Comparison of ENCODE assay signal across 15 cellular contexts in the genomic region with DNA sequence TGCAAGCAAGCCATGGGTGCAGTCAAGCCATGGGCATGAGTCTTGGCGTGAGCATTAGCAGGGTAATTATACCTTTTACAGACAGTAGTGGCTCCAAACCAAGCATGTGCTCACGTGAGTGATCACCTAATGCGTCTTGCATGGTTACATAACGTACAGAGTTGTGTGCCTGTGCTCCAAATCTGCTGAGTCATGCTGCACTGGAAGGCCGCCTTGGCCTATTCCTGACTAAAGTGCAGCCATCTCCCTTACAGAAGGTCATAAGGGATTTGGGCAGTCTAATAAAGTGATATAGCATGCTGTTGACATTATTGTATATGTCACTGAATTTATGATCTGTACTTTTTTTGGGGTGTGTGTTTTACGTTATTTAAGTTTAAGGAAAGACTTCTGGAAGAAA.
DNase-seq lines count a peak whose midpoint lies in the region; ATAC-seq, FAIRE-seq and TF ChIP-seq lines count a peak whose summit lies in the region.
"Had no signal": no experiment of that assay in that cellular context is flagged by ENCODE, and none has a peak within 500 bp of the region (broad histone marks: within the 10 kb centered on the region; RNA-seq: fewer than 3 reads in every experiment).

No MANE protein-coding gene starts in this region.

- no peak for TF ChIP-seq EP300 in HepG2 (IDR thresholded peaks at IDR 0.05; ENCODE audit: low read depth in 2 of 2, low read length in 2 of 2)
- TF ChIP-seq EP300 in HepG2 (CRISPR knock-in tag; IDR thresholded peaks at IDR 0.05; ENCODE audit: borderline replicate concordance): no peak

- H3K9ac ChIP-seq in mammary epithelial cell (ENCODE audit: insufficient read depth, low read length) (no peak overlapping the region), HepG2 (ENCODE audit: insufficient read depth, low read depth, low read length) (no peak overlapping the region)

- H4K20me1 ChIP-seq in mammary epithelial cell (ENCODE audit: insufficient read depth, low read length): no peaks in the 10 kb centered on the region
- H4K20me1 ChIP-seq in HepG2 (ENCODE audit: insufficient read depth, low read length): no peaks in the 10 kb centered on the region

- H3K4me1 ChIP-seq in mammary epithelial cell (ENCODE audit: insufficient read depth, low read length) (peaks cover 4% of the 10 kb centered on the region), HepG2 (ENCODE audit: insufficient read depth, low read length) (peaks cover 16% of the 10 kb centered on the region), upper lobe of right lung (no peaks in the 10 kb centered on the region)

- H3K36me3 ChIP-seq in mammary epithelial cell (ENCODE audit: insufficient read depth, low read length): no peaks in the 10 kb centered on the region
- no peaks in the 10 kb centered on the region for H3K36me3 ChIP-seq in HepG2 (replicated peaks in 1 of 2; ENCODE audit: control insufficient read depth in 1 of 2, insufficient read depth in 2 of 2, low read length in 2 of 2)
- no peaks in the 10 kb centered on the region for H3K36me3 ChIP-seq in upper lobe of right lung
- no peaks in the 10 kb centered on the region for H3K36me3 ChIP-seq in H7 (replicated peaks; ENCODE audit: control insufficient read depth, insufficient read depth, low read length)
- H3K36me3 ChIP-seq: ovary had no signal

- no peaks in the 10 kb centered on the region for H3K79me2 ChIP-seq in mammary epithelial cell (ENCODE audit: insufficient read depth, low read length)
- no peaks in the 10 kb centered on the region for H3K79me2 ChIP-seq in HepG2 (ENCODE audit: insufficient read depth, low read length)

- ATAC-seq in esophagus mucosa: peak; percentile 92
- ATAC-seq in HepG2: no peak
- peak; percentile 8 for ATAC-seq in upper lobe of right lung
- no peak for ATAC-seq in stimulated activated naive CD8-positive, alpha-beta T cell treated with anti-CD3 and anti-CD28 coated beads, Interleukin-15, Interleukin-2, amounts not matched to agents 100 U/mL and 50 U/mL, for 24 hours
- ATAC-seq: activated T-cell treated with anti-CD3 and anti-CD28 coated beads, Interleukin-2, amount 50 U/mL, for 4 hours had no signal

- POLR2A ChIA-PET in MCF 10A (lab: Yijun Ruan, JAX): no interaction called here
- POLR2A ChIA-PET in HepG2 (lab: Yijun Ruan, JAX): no interaction called here

- H3K4me3 ChIP-seq in mammary epithelial cell (replicated peaks in 1 of 3; ENCODE audit: insufficient read depth in 1 of 3, low read depth in 2 of 3, low read length in 3 of 3): no peak overlapping the region
- H3K4me3 ChIP-seq in HepG2 (replicated peaks in 1 of 3; ENCODE audit: insufficient read depth in 1 of 3, low read depth in 2 of 3, low read length in 3 of 3): no peak overlapping the region
- no peak overlapping the region for H3K4me3 ChIP-seq in upper lobe of right lung
- no peak overlapping the region for H3K4me3 ChIP-seq in H7 (ENCODE audit: insufficient read depth, low read depth, low read length)
- H3K4me3 ChIP-seq: ovary had no signal

- in situ Hi-C loops in mammary epithelial cell (cut with MboI; ENCODE audit: low sequenced_read_pairs in 2 of 2) (no loop called here), HepG2 (cut with HindIII; ENCODE audit: extremely low pct_ligation_motif_present, low pct_unique_long_range_greater_than_20kb) (no loop called here)

- TF ChIP-seq CTCF in MCF 10A (IDR thresholded peaks at IDR 0.05; ENCODE audit: unreplicated experiment) (no peak), mammary epithelial cell (conservative IDR thresholded peaks at IDR 0.05 in 1 of 2, IDR thresholded peaks at IDR 0.05 in 1 of 2; ENCODE audit: extremely low read depth in 1 of 2, insufficient read depth in 1 of 2, low read depth in 1 of 2, low read length in 2 of 2) (no peak), HepG2 (CRISPR knock-in tag; IDR thresholded peaks at IDR 0.05) (no peak), upper lobe of right lung (IDR thresholded peaks at IDR 0.05) (no peak)

- no peak overlapping the region for H2AFZ ChIP-seq in mammary epithelial cell (ENCODE audit: low read depth, low read length)
- no peak overlapping the region for H2AFZ ChIP-seq in HepG2 (ENCODE audit: low read length)

- no peak overlapping the region for H3K27ac Mint-ChIP-seq in MCF 10A (ENCODE audit: low read depth, unreplicated experiment)

- H3K27me3 Mint-ChIP-seq in MCF 10A (ENCODE audit: insufficient read depth, unreplicated experiment): no peaks in the 10 kb centered on the region

- intact Hi-C loops in MCF 10A (cut with micrococcal nuclease) (no loop called here), mammary epithelial cell (cut with micrococcal nuclease) (no loop called here), HepG2 (cut with micrococcal nuclease; ENCODE audit: unreplicated experiment) (no loop called here), upper lobe of right lung (cut with DNase I) (no loop called here)

- H3K4me3 Mint-ChIP-seq in MCF 10A (ENCODE audit: unreplicated experiment): no peak overlapping the region
- H3K4me3 Mint-ChIP-seq: activated T-cell treated with anti-CD3 and anti-CD28 coated beads, Interleukin-2, amount 50 U/mL, for 4 hours had no signal

- no peaks in the 10 kb centered on the region for H3K36me3 Mint-ChIP-seq in MCF 10A (ENCODE audit: insufficient read depth, unreplicated experiment)

- DNase-seq in MCF 10A (ENCODE audit: unreplicated experiment) (peak; percentile 42), mammary epithelial cell (no peak), HepG2 (ENCODE audit: low spot score) (peak; percentile 12), upper lobe of right lung (no peak), NCI-H1436 treated with DMSO at 0.1 percent for 48 hours (lab: John Stamatoyannopoulos, UW) (no peak), H7 (no peak)
- no peak for DNase-seq in stimulated activated naive CD8-positive, alpha-beta T cell treated with anti-CD3 and anti-CD28 coated beads, Interleukin-15, Interleukin-2, amounts not matched to agents 100 U/mL and 50 U/mL, for 24 hours
- DNase-seq: activated CD4-positive, alpha-beta T cell treated with anti-CD3 and anti-CD28 coated beads for 1 hour; activated T-cell treated with anti-CD3 and anti-CD28 coated beads, Interleukin-2, amount 50 U/mL, for 4 hours; Karpas-422; NCI-H2029 treated with DMSO at 0.1 percent for 48 hours; ovary; stimulated activated CD4-positive, alpha-beta T cell treated with anti-CD3 and anti-CD28 coated beads, Interleukin-2, amount 100 ng/mL, for 24 hours; T-helper 1 cell had no signal

- dilution Hi-C loops in mammary epithelial cell (cut with HindIII; ENCODE audit: low sequenced_read_pairs): no loop called here

- no peaks in the 10 kb centered on the region for H3K27me3 ChIP-seq in mammary epithelial cell (ENCODE audit: insufficient read depth, low read length)
- no peaks in the 10 kb centered on the region for H3K27me3 ChIP-seq in HepG2 (ENCODE audit: control insufficient read depth in 1 of 2, insufficient read depth in 2 of 2, low read length in 2 of 2)
- no peaks in the 10 kb centered on the region for H3K27me3 ChIP-seq in upper lobe of right lung
- no peaks in the 10 kb centered on the region for H3K27me3 ChIP-seq in H7 (ENCODE audit: control insufficient read depth, insufficient read depth, low read length)
- H3K27me3 ChIP-seq: ovary had no signal

- H3K4me1 Mint-ChIP-seq in MCF 10A (ENCODE audit: insufficient read depth, unreplicated experiment): no peaks in the 10 kb centered on the region

- TF ChIP-seq POLR2A in HepG2 (IDR thresholded peaks at IDR 0.05; ENCODE audit: insufficient read depth in 1 of 2, low read depth in 2 of 2, low read length in 2 of 2): no peak

- no peak overlapping the region for H3K27ac ChIP-seq in mammary epithelial cell (ENCODE audit: insufficient read depth, low read depth, low read length)
- H3K27ac ChIP-seq in HepG2 (ENCODE audit: extremely low read length, insufficient read depth, low read length): no peak overlapping the region
- H3K27ac ChIP-seq in upper lobe of right lung: no peak overlapping the region
- H3K27ac ChIP-seq: ovary had no signal

- 81% methylated on average over 6 of the region's 6 CpGs for WGBS in mammary epithelial cell (ENCODE audit: low coverage, missing lambda C conversion rate)
- 85% methylated on average over 3 of the region's 6 CpGs for WGBS in HepG2 (ENCODE audit: low lambda C conversion rate)

- TF ChIP-seq RAD21 in HepG2 (CRISPR knock-in tag; IDR thresholded peaks at IDR 0.05): no peak

- H3K9me3 ChIP-seq in mammary epithelial cell (replicated peaks; ENCODE audit: insufficient read depth, low read length): no peaks in the 10 kb centered on the region
- H3K9me3 ChIP-seq in HepG2 (ENCODE audit: low read length): no peaks in the 10 kb centered on the region
- no peaks in the 10 kb centered on the region for H3K9me3 ChIP-seq in upper lobe of right lung
- H3K9me3 ChIP-seq: ovary had no signal

- no peak for FAIRE-seq in HepG2 (lab: Jason Lieb, UNC)

- H3K4me2 ChIP-seq in mammary epithelial cell (ENCODE audit: insufficient read depth, low read depth, low read length) (no peak overlapping the region), HepG2 (ENCODE audit: low read depth, low read length) (no peak overlapping the region)

- no peaks in the 10 kb centered on the region for H3K9me3 Mint-ChIP-seq in MCF 10A (ENCODE audit: unreplicated experiment)
- H3K9me3 Mint-ChIP-seq: activated T-cell treated with anti-CD3 and anti-CD28 coated beads, Interleukin-2, amount 50 U/mL, for 4 hours had no signal

- BruUV-seq in MCF 10A (replicated peaks; lab: Mats Ljungman, UMichigan) (no TSS peak), mammary epithelial cell (replicated peaks; lab: Mats Ljungman, UMichigan) (no TSS peak), HepG2 (replicated peaks; lab: Mats Ljungman, UMichigan) (no TSS peak)

- CTCF ChIA-PET in MCF 10A (lab: Yijun Ruan, JAX): interaction anchor here (1.0 kb wide), 1 partner anchor 65 kb away, joined by 4 read pairs; no protein-coding TSS in a partner anchor
- CTCF ChIA-PET in mammary epithelial cell (lab: Charles Lee; ENCODE audit: low non-redundant PET): no interaction called here
- CTCF ChIA-PET in HepG2 (lab: Yijun Ruan, JAX; ENCODE audit: low intra/inter-chr PET ratio, low total read pairs): no interaction called here

TF ChIP-seq in HepG2, 621 proteins besides CTCF, POLR2A, EP300 and RAD21 (continues in another document):
- TF ChIP-seq ZNF644 (CRISPR knock-in tag; IDR thresholded peaks at IDR 0.05; ENCODE audit: low read depth): 0 out of 2 replicates have a peak, but pooled peaks have one; percentile 32
- TF ChIP-seq, protein P1, sequence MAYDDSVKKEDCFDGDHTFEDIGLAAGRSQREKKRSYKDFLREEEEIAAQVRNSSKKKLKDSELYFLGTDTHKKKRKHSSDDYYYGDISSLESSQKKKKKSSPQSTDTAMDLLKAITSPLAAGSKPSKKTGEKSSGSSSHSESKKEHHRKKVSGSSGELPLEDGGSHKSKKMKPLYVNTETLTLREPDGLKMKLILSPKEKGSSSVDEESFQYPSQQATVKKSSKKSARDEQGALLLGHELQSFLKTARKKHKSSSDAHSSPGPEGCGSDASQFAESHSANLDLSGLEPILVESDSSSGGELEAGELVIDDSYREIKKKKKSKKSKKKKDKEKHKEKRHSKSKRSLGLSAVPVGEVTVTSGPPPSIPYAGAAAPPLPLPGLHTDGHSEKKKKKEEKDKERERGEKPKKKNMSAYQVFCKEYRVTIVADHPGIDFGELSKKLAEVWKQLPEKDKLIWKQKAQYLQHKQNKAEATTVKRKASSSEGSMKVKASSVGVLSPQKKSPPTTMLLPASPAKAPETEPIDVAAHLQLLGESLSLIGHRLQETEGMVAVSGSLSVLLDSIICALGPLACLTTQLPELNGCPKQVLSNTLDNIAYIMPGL (CRISPR knock-in tag; IDR thresholded peaks at IDR 0.05; ENCODE audit: borderline replicate concordance in 1 of 2, low read depth in 1 of 2): no peak
- TF ChIP-seq MTA3 (CRISPR knock-in tag; IDR thresholded peaks at IDR 0.05): no peak

Comparison
In these comparisons a context has a peak if more than half of its experiments do, and no peak if none do; other contexts are left out.
1. DNase-seq: peak in MCF 10A (single experiment) and HepG2 (single experiment); none in mammary epithelial cell (single experiment), upper lobe of right lung (single experiment), NCI-H1436 treated with DMSO at 0.1 percent for 48 hours (single experiment), stimulated activated naive CD8-positive, alpha-beta T cell treated with anti-CD3 and anti-CD28 coated beads, Interleukin-15, Interleukin-2, amounts not matched to agents 100 U/mL and 50 U/mL, for 24 hours (single experiment) and H7 (single experiment).
2. ATAC-seq: peak in esophagus mucosa (single experiment) and upper lobe of right lung (single experiment); none in HepG2 (single experiment) and stimulated activated naive CD8-positive, alpha-beta T cell treated with anti-CD3 and anti-CD28 coated beads, Interleukin-15, Interleukin-2, amounts not matched to agents 100 U/mL and 50 U/mL, for 24 hours (single experiment).